1 cellular context compared by ENCODE assay signal in the genomic region with DNA sequence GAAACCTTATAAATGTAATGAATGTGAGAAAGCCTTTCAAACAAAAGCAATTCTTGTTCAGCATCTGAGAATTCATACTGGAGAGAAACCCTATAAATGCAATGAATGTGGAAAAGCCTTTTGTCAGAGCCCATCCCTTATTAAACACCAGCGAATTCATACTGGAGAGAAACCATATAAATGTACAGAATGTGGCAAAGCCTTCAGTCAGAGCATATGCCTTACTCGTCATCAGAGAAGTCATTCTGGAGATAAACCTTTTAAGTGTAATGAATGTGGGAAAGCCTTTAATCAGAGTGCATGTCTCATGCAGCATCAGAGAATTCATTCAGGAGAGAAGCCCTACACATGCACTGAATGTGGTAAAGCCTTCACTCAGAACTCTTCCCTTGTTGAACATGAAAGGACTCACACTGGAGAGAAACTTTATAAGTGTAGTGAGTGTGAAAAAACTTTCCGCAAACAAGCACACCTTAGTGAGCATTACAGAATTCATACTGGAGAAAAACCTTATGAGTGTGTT.
A peak's percentile ranks its signal among the peaks of the same experiment; 100 is the strongest.
TF ChIP-seq lines count a peak whose summit lies in the region.

No MANE protein-coding gene starts in this region.

TF ChIP-seq in GM12878, 131 proteins besides CTCF, POLR2A, EP300 and RAD21:
- TF ChIP-seq ZNF274 (IDR thresholded peaks at IDR 0.05; ENCODE audit: insufficient read depth, insufficient read length) (peak; percentile 67), MEF2B (IDR thresholded peaks at IDR 0.05; ENCODE audit: partially characterized antibody, poor library complexity, severe bottlenecking) (no peak)
